In genomic region chr12:128983371-128983770, GRCh38 we compare ENCODE assay signal across 16 cellular contexts.
DNase-seq lines count a peak whose midpoint lies in the region; TF ChIP-seq lines count a peak whose summit lies in the region.
"Had no signal": no experiment of that assay in that cellular context is flagged by ENCODE, and none has a peak within 500 bp of the region (broad histone marks: within the 10 kb centered on the region; RNA-seq: fewer than 3 reads in every experiment).

No MANE protein-coding gene starts in this region.

- no peaks in the 10 kb centered on the region for H3K36me3 Mint-ChIP-seq in H9 (ENCODE audit: insufficient read depth in 1 of 3, low read depth in 3 of 3)
- H3K36me3 Mint-ChIP-seq: CD4-positive, alpha-beta memory T cell had no signal

- no peak overlapping the region for H3K9ac ChIP-seq in H9 (ENCODE audit: extremely low read depth, insufficient read length, low read length)
- H3K9ac ChIP-seq: GM23248 had no signal

- H3K27ac Mint-ChIP-seq in H9: peak overlapping the region in 2 of 3 experiments; percentile 31 to 68; a peak in 1 of 7 replicates
- H3K27ac Mint-ChIP-seq: CD4-positive, alpha-beta memory T cell; HFFc6 had no signal

- in situ Hi-C loops in SK-MEL-5 (cut with HindIII; ENCODE audit: low pct_unique_long_range_greater_than_20kb, low sequenced_read_pairs): no loop called here

- no peak overlapping the region for H2BK20ac ChIP-seq in H9 (ENCODE audit: low read depth, low read length, poor library complexity, severe bottlenecking)

- H3K23ac ChIP-seq in H9 (ENCODE audit: insufficient read length, low read depth, low read length): no peak overlapping the region

- no peak overlapping the region for H4K91ac ChIP-seq in H9 (ENCODE audit: insufficient read length, low read depth, low read length)

- H3K14ac ChIP-seq in H9 (ENCODE audit: insufficient read depth, low read length): no peak overlapping the region

- no CpG with 5 or more reads among the region's 14 CpGs for WGBS in H9 (ENCODE audit: extremely low coverage, insufficient read length, low lambda C conversion rate)

- H3K56ac ChIP-seq in H9 (ENCODE audit: insufficient read length, low read depth, low read length): no peak overlapping the region

- no peak overlapping the region for H2BK120ac ChIP-seq in H9 (ENCODE audit: low read depth, low read length, poor library complexity, severe bottlenecking)

- no peaks in the 10 kb centered on the region for H4K20me1 ChIP-seq in H9 (ENCODE audit: control insufficient read depth, insufficient read depth, insufficient read length)

- no peaks in the 10 kb centered on the region for H3K27me3 ChIP-seq in H9 (ENCODE audit: insufficient read depth, low read length)

- no peak overlapping the region for H2BK5ac ChIP-seq in H9 (ENCODE audit: insufficient read length, low read length)

- no peaks in the 10 kb centered on the region for H3K79me2 ChIP-seq in H9 (ENCODE audit: insufficient read depth, low read length)

- no peak overlapping the region for H4K5ac ChIP-seq in H9 (ENCODE audit: insufficient read length, low read depth, low read length)

- no peaks in the 10 kb centered on the region; the same call in 1 of the 2 replicates for H3K4me1 ChIP-seq in H9 (ENCODE audit: insufficient read depth, low read length)

- no peak overlapping the region for H4K8ac ChIP-seq in H9 (replicated peaks; ENCODE audit: insufficient read length, low read depth, low read length)

- H3K9me3 Mint-ChIP-seq in H9: no peaks in the 10 kb centered on the region

- no peak overlapping the region for H2AFZ ChIP-seq in H9 (ENCODE audit: low read length)
- H2AFZ ChIP-seq: GM23248 had no signal

- H3K23me2 ChIP-seq in H9 (ENCODE audit: insufficient read length, low read depth, low read length, poor library complexity, severe bottlenecking): no peaks in the 10 kb centered on the region

- no peak overlapping the region for H2BK12ac ChIP-seq in H9 (ENCODE audit: insufficient read length, low read depth, low read length)

- H3K9me3 ChIP-seq in H9 (ENCODE audit: control insufficient read depth, low read depth, low read length): no peaks in the 10 kb centered on the region

- H3K27ac ChIP-seq in H9 (ENCODE audit: insufficient read length, low read depth, low read length): no peak overlapping the region
- H3K27ac ChIP-seq: GM23248 had no signal

- no peak overlapping the region for H3K4me2 ChIP-seq in H9 (ENCODE audit: insufficient read depth, insufficient read length, low read length)

- TF ChIP-seq CTCF in H9 (conservative IDR thresholded peaks at IDR 0.05) (no peak), GM20000 (IDR thresholded peaks at IDR 0.05; ENCODE audit: extremely low read depth, missing control alignments) (no peak)

- H2BK15ac ChIP-seq in H9 (ENCODE audit: low read depth, low read length): no peak overlapping the region

- no peak overlapping the region for H3K4ac ChIP-seq in H9 (ENCODE audit: low read depth, low read length)

- H3K18ac ChIP-seq in H9 (ENCODE audit: insufficient read length, low read depth, low read length): no peak overlapping the region

- no peaks in the 10 kb centered on the region for H3K79me1 ChIP-seq in H9 (ENCODE audit: insufficient read depth, low read depth, low read length, poor library complexity, severe bottlenecking)

- H3T11ph ChIP-seq in H9 (ENCODE audit: low read length): no peak overlapping the region

- H3K4me3 Mint-ChIP-seq in H9: no peak overlapping the region
- H3K4me3 Mint-ChIP-seq: CD4-positive, alpha-beta memory T cell; HFFc6 had no signal

- no peak overlapping the region for H2AK5ac ChIP-seq in H9 (ENCODE audit: insufficient read length, low read length)

- H3K27me3 Mint-ChIP-seq in H9 (ENCODE audit: low read depth): peaks cover 11% of the 10 kb centered on the region

- H3K4me1 Mint-ChIP-seq in H9: peaks cover 25 to 47% of the 10 kb centered on the region in 2 experiments
- H3K4me1 Mint-ChIP-seq: CD4-positive, alpha-beta memory T cell had no signal

- no peak for DNase-seq in H9
- peak; percentile 90 for DNase-seq in SK-MEL-5 (ENCODE audit: low read depth, low spot score)
- peak; percentile 94 for DNase-seq in foreskin melanocyte
- no peak for DNase-seq in GM20000 (ENCODE audit: low spot score)
- DNase-seq in HCEC 1CT: no peak
- no peak for DNase-seq in T-helper 2 cell
- DNase-seq: C1 segment of cervical spinal cord; Calu3; CD4-positive, alpha-beta memory T cell; COR-L47; DMS79; EL; GF-D8; GM23248; H7; HFFc6 had no signal

Comparison
In these comparisons a context has a peak if more than half of its experiments do, and no peak if none do; other contexts are left out.
1. DNase-seq: peak in SK-MEL-5 (single experiment) and foreskin melanocyte (single experiment); none in H9 (single experiment), GM20000 (single experiment), HCEC 1CT (single experiment) and T-helper 2 cell (0 of 5).